In genomic region chr10:74987339-74988054, GRCh38 we compare ENCODE assay signal across 24 cellular contexts.
DNase-seq lines count a peak whose midpoint lies in the region; ATAC-seq and TF ChIP-seq lines count a peak whose summit lies in the region.
"Had no signal": no experiment of that assay in that cellular context is flagged by ENCODE, and none has a peak within 500 bp of the region (broad histone marks: within the 10 kb centered on the region; RNA-seq: fewer than 3 reads in every experiment).

No MANE protein-coding gene starts in this region.

- H3K4me1 ChIP-seq in right cardiac atrium (ENCODE audit: control insufficient read depth, insufficient read depth, low read length) (peaks cover 5% of the 10 kb centered on the region), uterus (peaks cover 0 to 24% of the 10 kb centered on the region in 2 donors), suprapubic skin (peaks cover 12% of the 10 kb centered on the region)
- H3K4me1 ChIP-seq: SJSA1 had no signal

- no peaks in the 10 kb centered on the region for H3K27me3 Mint-ChIP-seq in mesothelial cell of epicardium (ENCODE audit: low read depth)
- H3K27me3 Mint-ChIP-seq: progenitor cell of endocrine pancreas had no signal

- peaks cover 44% of the 10 kb centered on the region for H3K4me1 Mint-ChIP-seq in mesothelial cell of epicardium

- 72% methylated on average over 4 of the region's 4 CpGs for WGBS in right cardiac atrium
- WGBS in suprapubic skin, result 73% methylated on average over 4 of the region's 4 CpGs

- no peaks in the 10 kb centered on the region for H3K9me3 ChIP-seq in right cardiac atrium (ENCODE audit: control insufficient read depth, low read length)
- no peaks in the 10 kb centered on the region for H3K9me3 ChIP-seq in uterus
- no peaks in the 10 kb centered on the region for H3K9me3 ChIP-seq in suprapubic skin
- H3K9me3 ChIP-seq: A549; BLaER1 treated with 17β-estradiol and CSF1 and Interleukin-3, amounts not matched to agents 10 nM and 100 nM; SJSA1; spleen had no signal

- TF ChIP-seq POLR2A in uterus (IDR thresholded peaks at IDR 0.05) (no peak), suprapubic skin (IDR thresholded peaks at IDR 0.05) (no peak)

- TF ChIP-seq CTCF in dorsolateral prefrontal cortex (IDR thresholded peaks at IDR 0.05 in 54 of 56, conservative IDR thresholded peaks at IDR 0.05 in 2 of 56; ENCODE audit: low read depth in 1 of 56, partially characterized antibody in 56 of 56) (no peak), mesothelial cell of epicardium (IDR thresholded peaks at IDR 0.05; ENCODE audit: unreplicated experiment) (no peak), uterus (IDR thresholded peaks at IDR 0.05) (no peak), suprapubic skin (IDR thresholded peaks at IDR 0.05) (no peak)

- ATAC-seq in Right ventricle myocardium superior (ENCODE audit: poor library complexity) (peak; percentile 18), right cardiac atrium (no peak)
- ATAC-seq: A549; activated naive CD4-positive, alpha-beta T cell treated with anti-CD3 and anti-CD28 coated beads, Interleukin-2, amount 50 U/mL, for 72 hours; activated T-cell treated with anti-CD3 and anti-CD28 coated beads, Interleukin-2, amount 50 U/mL, for 72 hours had no signal

- H3K27me3 ChIP-seq in right cardiac atrium (ENCODE audit: control insufficient read depth, insufficient read depth) (no peaks in the 10 kb centered on the region), dorsolateral prefrontal cortex (no peaks in the 10 kb centered on the region), uterus (no peaks in the 10 kb centered on the region), suprapubic skin (no peaks in the 10 kb centered on the region)
- H3K27me3 ChIP-seq: BLaER1 treated with 17β-estradiol and CSF1 and Interleukin-3, amounts not matched to agents 10 nM and 100 nM; SJSA1; spleen had no signal

- H3K36me3 ChIP-seq in uterus (no peaks in the 10 kb centered on the region), suprapubic skin (peaks cover 2% of the 10 kb centered on the region)
- H3K36me3 ChIP-seq: SJSA1 had no signal

- intact Hi-C loops in Right ventricle myocardium superior (cut with DNase I) (no loop called here), right cardiac atrium (cut with DNase I) (no loop called here), dorsolateral prefrontal cortex (cut with DNase I) (no loop called here), uterus (cut with DNase I; ENCODE audit: low total_unique reads) (no loop called here)

- no peak overlapping the region for H3K4me3 Mint-ChIP-seq in mesothelial cell of epicardium
- H3K4me3 Mint-ChIP-seq: activated T-cell treated with anti-CD3 and anti-CD28 coated beads, Interleukin-2, amount 50 U/mL, for 72 hours; nephron progenitor cell had no signal

- DNase-seq in Right ventricle myocardium superior (no peak), right cardiac atrium (no peak), dorsolateral prefrontal cortex (no peak), mesothelial cell of epicardium (ENCODE audit: low spot score in 2 of 2, unreplicated experiment in 2 of 2) (no peak), uterus (peak in 1 of 2 donors; percentile 42), NCI-H446 treated with DMSO at 0.1 percent for 48 hours (lab: John Stamatoyannopoulos, UW) (no peak), NCI-H1092 (lab: John Stamatoyannopoulos, UW) (no peak), suprapubic skin (ENCODE audit: low spot score in 2 of 2) (no peak)
- DNase-seq: activated CD4-positive, CD25-positive, alpha-beta regulatory T cell; activated T-cell treated with anti-CD3 and anti-CD28 coated beads, Interleukin-2, amount 50 U/mL, for 72 hours; erythroblast; GF-D8; islet precursor cell; NCI-H1436; NCI-H69; nephron progenitor cell; OCI-M1; spleen; stimulated activated CD4-positive, alpha-beta T cell treated with anti-CD3 and anti-CD28 coated beads, Interleukin-4, amount 100 ng/mL, for 4 hours had no signal

- H3K4me3 ChIP-seq in right cardiac atrium (ENCODE audit: low read length), result no peak overlapping the region
- no peak overlapping the region for H3K4me3 ChIP-seq in dorsolateral prefrontal cortex
- H3K4me3 ChIP-seq in uterus, result no peak overlapping the region
- no peak overlapping the region for H3K4me3 ChIP-seq in suprapubic skin
- H3K4me3 ChIP-seq: A549; BLaER1 treated with 17β-estradiol and CSF1 and Interleukin-3, amounts not matched to agents 10 nM and 100 nM; SJSA1; spleen had no signal

- no peak for TF ChIP-seq EP300 in suprapubic skin (IDR thresholded peaks at IDR 0.05)

- no peaks in the 10 kb centered on the region for H3K9me3 Mint-ChIP-seq in mesothelial cell of epicardium
- H3K9me3 Mint-ChIP-seq: activated naive CD4-positive, alpha-beta T cell treated with anti-CD3 and anti-CD28 coated beads, Interleukin-2, amount 50 U/mL, for 72 hours; activated T-cell treated with anti-CD3 and anti-CD28 coated beads, Interleukin-2, amount 50 U/mL, for 72 hours; nephron progenitor cell had no signal

- H3K36me3 Mint-ChIP-seq in mesothelial cell of epicardium, result peaks cover 37% of the 10 kb centered on the region

- H3K27ac ChIP-seq in right cardiac atrium (ENCODE audit: low read length) (no peak overlapping the region), dorsolateral prefrontal cortex (peak overlapping the region in 39 of 59 donors; percentile 1 to 76 (median 37)), uterus (peak overlapping the region; percentile 59 to 80), suprapubic skin (no peak overlapping the region)
- H3K27ac ChIP-seq: A549; BLaER1 treated with 17β-estradiol and CSF1 and Interleukin-3, amounts not matched to agents 10 nM and 100 nM; SJSA1; spleen had no signal

- peak overlapping the region; percentile 94 for H3K27ac Mint-ChIP-seq in mesothelial cell of epicardium
- H3K27ac Mint-ChIP-seq: nephron progenitor cell, progenitor cell of endocrine pancreas had no signal

Comparison
In these comparisons a context has a peak if more than half of its experiments do, and no peak if none do; other contexts are left out.
1. H3K27ac ChIP-seq: peak in dorsolateral prefrontal cortex (39 of 59) and uterus (2 of 2); none in right cardiac atrium (single experiment) and suprapubic skin (single experiment).